1 cellular context compared by ENCODE assay signal in genomic region chr9:122225323-122226141, GRCh38.
A peak's percentile ranks its signal among the peaks of the same experiment; 100 is the strongest.
TF ChIP-seq lines count a peak whose summit lies in the region.

No MANE protein-coding gene starts in this region.

TF ChIP-seq in endothelial cell of umbilical vein, 7 proteins besides CTCF, POLR2A, EP300 and RAD21:
- TF ChIP-seq GATA2 (IDR thresholded peaks at IDR 0.05; ENCODE audit: insufficient read depth, insufficient read length, low read depth, low read length) (no peak), POLR2AphosphoS5 (IDR thresholded peaks at IDR 0.05; ENCODE audit: insufficient read depth, low read depth, low read length) (no peak), EZH2 (IDR thresholded peaks at IDR 0.05; ENCODE audit: borderline replicate concordance, low read depth, low read length, severe bottlenecking) (peak; percentile 3), JUN (IDR thresholded peaks at IDR 0.05; ENCODE audit: borderline replicate concordance, insufficient read depth, insufficient read length, low read depth) (no peak), FOS (IDR thresholded peaks at IDR 0.05; ENCODE audit: borderline replicate concordance, insufficient read depth, low read length) (no peak)
